Comparison of ENCODE assay signal across 8 cellular contexts in the genomic region with DNA sequence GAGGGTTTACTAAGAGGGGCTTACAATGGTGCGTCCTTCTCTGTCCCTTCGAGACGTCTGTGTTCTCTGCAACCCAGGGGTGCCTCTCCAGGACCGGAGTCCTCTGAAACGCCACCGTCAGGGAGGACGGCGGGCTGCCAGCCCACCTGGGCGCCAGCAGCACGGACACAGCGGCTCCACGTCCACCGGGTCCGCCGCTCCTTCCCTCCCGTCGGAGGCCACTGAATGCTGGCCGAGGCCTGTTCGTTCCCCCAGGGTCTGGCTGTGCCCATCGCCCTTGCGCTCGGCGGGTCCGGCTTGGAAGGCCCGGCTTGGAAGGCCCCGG. TPM values are rescaled to one million over a fixed set of nuclear protein-coding genes. Genes with fewer than 3 reads are reported as not detected.
DNase-seq lines count a peak whose midpoint lies in the region; ATAC-seq and TF ChIP-seq lines count a peak whose summit lies in the region.

No MANE protein-coding gene starts in this region.

- no peak for TF ChIP-seq CTCF in chondrocyte (IDR thresholded peaks at IDR 0.05)
- no peak for TF ChIP-seq CTCF in nephron (IDR thresholded peaks at IDR 0.05; ENCODE audit: unreplicated experiment in 3 of 3)

- intact Hi-C loops in CD4-positive, alpha-beta memory T cell (cut with micrococcal nuclease): loop anchor here (5.0 kb wide), 1 partner anchor 59 kb away; the partner anchor contains the start of gene SLC38A10

- H3K36me3 Mint-ChIP-seq in CD4-positive, alpha-beta memory T cell: peaks cover 0 to 12% of the 10 kb centered on the region in 2 donors
- H3K36me3 Mint-ChIP-seq in chondrocyte (ENCODE audit: low read depth) (no peaks in the 10 kb centered on the region), nephron (ENCODE audit: low read depth) (peaks cover 9% of the 10 kb centered on the region)

- CTCF ChIA-PET in CD4-positive, alpha-beta memory T cell (lab: Charles Lee; ENCODE audit: partially characterized antibody): interaction anchor here (1.0 to 2.1 kb wide), 4 partner anchors 14 to 95 kb away, joined by 3 to 7 read pairs (median 6); partner anchors contain the start of gene CEP131

- POLR2A ChIA-PET in CD4-positive, alpha-beta memory T cell (lab: Charles Lee; ENCODE audit: partially characterized antibody): interaction anchor here (0.6 to 2.7 kb wide), 17 partner anchors 12 to 1137 kb away, joined by 3 to 48 read pairs (median 4); partner anchors contain the start of genes CEP131, FAAP100, GAA and SLC38A10

- H3K4me3 Mint-ChIP-seq in CD4-positive, alpha-beta memory T cell: peak overlapping the region; percentile 77 to 95 (median 91)
- H3K4me3 Mint-ChIP-seq in chondrocyte (ENCODE audit: unreplicated experiment): peak overlapping the region; percentile 72
- H3K4me3 Mint-ChIP-seq in nephron: peak overlapping the region; percentile 89 to 97 (median 95)

- peak overlapping the region; percentile 80 for H3K27ac ChIP-seq in CD4-positive, alpha-beta memory T cell (ENCODE audit: low read depth, low read length)

- no peaks in the 10 kb centered on the region for H3K27me3 ChIP-seq in CD4-positive, alpha-beta memory T cell (ENCODE audit: insufficient read depth, low read length)

- H3K27ac Mint-ChIP-seq in CD4-positive, alpha-beta memory T cell: peak overlapping the region in 1 of 7 donors; percentile 46
- H3K27ac Mint-ChIP-seq in chondrocyte (ENCODE audit: unreplicated experiment) (no peak overlapping the region), nephron (no peak overlapping the region)

- H3K4me3 ChIP-seq in CD4-positive, alpha-beta memory T cell (ENCODE audit: low read length in 2 of 2): peak overlapping the region; percentile 76 to 89

- TF ChIP-seq POLR2A in erythroblast (IDR thresholded peaks at IDR 0.05; ENCODE audit: low read length): no peak

- peaks cover 37% of the 10 kb centered on the region for H3K4me1 ChIP-seq in CD4-positive, alpha-beta memory T cell (ENCODE audit: insufficient read depth, low read length)

- no peaks in the 10 kb centered on the region for H3K9me3 Mint-ChIP-seq in CD4-positive, alpha-beta memory T cell
- H3K9me3 Mint-ChIP-seq in chondrocyte (ENCODE audit: low read depth) (no peaks in the 10 kb centered on the region), nephron (no peaks in the 10 kb centered on the region)

- peak; percentile 3 for ATAC-seq in HG03442 (IDR thresholded peaks at IDR 0.05; ENCODE audit: unreplicated experiment)
- no peak for ATAC-seq in GM21529 (IDR thresholded peaks at IDR 0.05; ENCODE audit: unreplicated experiment)

- H3K9me3 ChIP-seq in CD4-positive, alpha-beta memory T cell (ENCODE audit: control insufficient read depth in 1 of 2, low read length in 2 of 2): no peaks in the 10 kb centered on the region

- DNase-seq in CD4-positive, alpha-beta memory T cell: peak in 1 of 5 donors; percentile 38
- DNase-seq in chondrocyte (ENCODE audit: low spot score) (no peak), erythroblast (lab: John Stamatoyannopoulos, UW) (no peak), NCI-H82 (lab: John Stamatoyannopoulos, UW) (no peak), COLO668 (lab: John Stamatoyannopoulos, UW; ENCODE audit: unreplicated experiment) (no peak)

- H3K4me1 Mint-ChIP-seq in CD4-positive, alpha-beta memory T cell: peaks cover 13 to 42% (median 34%) of the 10 kb centered on the region in 4 donors
- H3K4me1 Mint-ChIP-seq in chondrocyte (ENCODE audit: low read depth) (peaks cover 24% of the 10 kb centered on the region), nephron (peaks cover 16% of the 10 kb centered on the region)

- H3K27me3 Mint-ChIP-seq in CD4-positive, alpha-beta memory T cell: no peaks in the 10 kb centered on the region
- no peaks in the 10 kb centered on the region for H3K27me3 Mint-ChIP-seq in chondrocyte (ENCODE audit: low read depth)
- no peaks in the 10 kb centered on the region for H3K27me3 Mint-ChIP-seq in nephron (ENCODE audit: low read depth)

- peaks cover 2% of the 10 kb centered on the region for H3K36me3 ChIP-seq in CD4-positive, alpha-beta memory T cell (ENCODE audit: insufficient read depth, low read length)

RNA-seq across cellular contexts. Expression of gene TEPSIN, which starts 0.4 kb away (rescaled TPM):
- 100 to 1,000 TPM; 111 to 126 TPM for total RNA-seq in CD4-positive, alpha-beta memory T cell
- polyA plus RNA-seq in CD4-positive, alpha-beta memory T cell: 1 to 10 TPM; 2.0 to 5.3 TPM
- 27.1 to 29.0 TPM (median 27.6 TPM) in 3 replicates for total RNA-seq in chondrocyte

RNA-seq across cellular contexts. Expression of gene NDUFAF8, which starts 0.7 kb away (rescaled TPM):
- 10 to 100 TPM; 40.1 to 45.1 TPM for total RNA-seq in CD4-positive, alpha-beta memory T cell
- polyA plus RNA-seq in CD4-positive, alpha-beta memory T cell: 10 to 100 TPM; 64.5 to 78.6 TPM
- 36.1 to 58.9 TPM (median 39.7 TPM) in 3 replicates for total RNA-seq in chondrocyte

RNA-seq across cellular contexts. Expression of gene CEP131, which starts 15.7 kb away (rescaled TPM):
- total RNA-seq in CD4-positive, alpha-beta memory T cell: 10 to 100 TPM in 1 of 2 experiments, 1 to 10 TPM in 1; 9.6 to 10.5 TPM
- polyA plus RNA-seq in CD4-positive, alpha-beta memory T cell: 1 to 10 TPM; 1.7 to 3.8 TPM
- 8.2 to 9.6 TPM (median 8.5 TPM) in 3 replicates for total RNA-seq in chondrocyte

RNA-seq across cellular contexts. Expression of gene SLC38A10, which starts 56.7 kb away (rescaled TPM):
- total RNA-seq in CD4-positive, alpha-beta memory T cell: 100 to 1,000 TPM; 112 to 113 TPM
- 10 to 100 TPM; 49.0 to 69.6 TPM for polyA plus RNA-seq in CD4-positive, alpha-beta memory T cell
- 115 to 147 TPM (median 116 TPM) in 3 replicates for total RNA-seq in chondrocyte
